8 cellular contexts compared by ENCODE assay signal in the genomic region with DNA sequence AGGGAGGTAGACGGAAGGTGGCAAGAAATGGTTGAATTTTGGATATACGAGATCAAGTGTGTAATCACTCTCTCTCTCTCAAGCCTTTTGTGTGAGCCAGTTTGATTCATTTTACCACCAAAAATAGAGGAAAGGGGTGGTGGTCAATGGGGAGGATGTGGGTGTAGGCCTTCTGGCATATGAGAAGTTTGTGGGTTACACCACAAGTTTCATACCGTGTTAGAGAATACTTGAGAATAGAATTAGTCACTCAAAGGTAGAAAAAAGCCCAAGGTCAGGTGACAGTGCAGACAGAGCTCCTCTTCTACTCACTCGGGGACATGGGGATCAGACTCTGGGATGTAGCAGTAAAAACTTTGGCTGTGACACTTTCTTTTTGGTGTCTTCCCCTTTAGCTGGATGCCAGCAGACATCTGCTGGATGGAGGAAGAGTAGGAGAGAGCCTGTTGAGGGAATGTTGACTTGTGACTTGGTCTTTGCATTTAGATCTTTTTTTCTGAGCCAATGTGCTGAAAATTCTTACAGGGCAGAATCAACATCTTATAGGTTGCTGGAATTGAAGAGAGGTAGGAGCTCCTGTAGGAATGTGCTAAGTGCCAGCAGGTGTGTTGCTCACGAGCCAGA. TPM values are rescaled to one million over a fixed set of nuclear protein-coding genes. Genes with fewer than 3 reads are reported as not detected.
DNase-seq lines count a peak whose midpoint lies in the region; ATAC-seq lines count a peak whose summit lies in the region.

No MANE protein-coding gene starts in this region.

- peak; percentile 100 for ATAC-seq in GM19438 (IDR thresholded peaks at IDR 0.05; ENCODE audit: low read depth, unreplicated experiment)
- ATAC-seq in HG03342 (IDR thresholded peaks at IDR 0.05; ENCODE audit: unreplicated experiment): peak; percentile 100
- no peak for ATAC-seq in aorta (ENCODE audit: low FRiP score)

- WGBS in aorta, 2 donors: 84 to 90% methylated on average over 5 of the region's 5 CpGs

- H3K27ac ChIP-seq in aorta (ENCODE audit: low read depth in 1 of 2, low read length in 2 of 2): no peak overlapping the region

- DNase-seq in activated CD8-positive, alpha-beta memory T cell treated with anti-CD3 and anti-CD28 coated beads, Interleukin-2, amount 50 U/mL, for 1 hour (ENCODE audit: extremely low read depth): peak; percentile 27
- DNase-seq in stimulated activated CD8-positive, alpha-beta memory T cell treated with anti-CD3 and anti-CD28 coated beads, Interleukin-12 subunit alpha, Interleukin-12 subunit beta, amount 100 ng/mL, for 24 hours (ENCODE audit: extremely low read depth): peak; percentile 42
- DNase-seq in dedifferentiated amniotic fluid mesenchymal stem cell (ENCODE audit: extremely low spot score) (no peak), D341Med (ENCODE audit: low spot score) (no peak), aorta (no peak), RKO (ENCODE audit: low spot score) (no peak)

- no peaks in the 10 kb centered on the region for H3K4me1 ChIP-seq in aorta (ENCODE audit: control insufficient read depth in 1 of 2, insufficient read depth in 2 of 2, low read length in 2 of 2)

- no peak overlapping the region for H3K4me3 ChIP-seq in aorta (ENCODE audit: low read length in 2 of 2)

- H3K27me3 ChIP-seq in aorta (ENCODE audit: control insufficient read depth in 1 of 2, insufficient read depth in 2 of 2, low read length in 1 of 2): no peaks in the 10 kb centered on the region

- intact Hi-C loops in aorta (cut with DNase I): no loop called here

- no peaks in the 10 kb centered on the region for H3K9me3 ChIP-seq in aorta (ENCODE audit: control insufficient read depth, low read length)

- H3K36me3 ChIP-seq in aorta (ENCODE audit: control insufficient read depth in 1 of 2, insufficient read depth in 2 of 2, low read length in 1 of 2): no peaks in the 10 kb centered on the region

RNA-seq across cellular contexts. Expression of a gene that starts 43.8 kb away (rescaled TPM):
- 10 to 100 TPM; 71.8 to 73.5 TPM for total RNA-seq in aorta
- polyA plus RNA-seq in aorta: 10 to 100 TPM; 35.9 to 48.9 TPM

Comparison
In these comparisons a context has a peak if more than half of its experiments do, and no peak if none do; other contexts are left out.
1. DNase-seq: peak in activated CD8-positive, alpha-beta memory T cell treated with anti-CD3 and anti-CD28 coated beads, Interleukin-2, amount 50 U/mL, for 1 hour (single experiment) and stimulated activated CD8-positive, alpha-beta memory T cell treated with anti-CD3 and anti-CD28 coated beads, Interleukin-12 subunit alpha, Interleukin-12 subunit beta, amount 100 ng/mL, for 24 hours (single experiment); none in dedifferentiated amniotic fluid mesenchymal stem cell (single experiment), D341Med (single experiment), aorta (0 of 2) and RKO (single experiment).